9 cellular contexts compared by ENCODE assay signal in the genomic region with DNA sequence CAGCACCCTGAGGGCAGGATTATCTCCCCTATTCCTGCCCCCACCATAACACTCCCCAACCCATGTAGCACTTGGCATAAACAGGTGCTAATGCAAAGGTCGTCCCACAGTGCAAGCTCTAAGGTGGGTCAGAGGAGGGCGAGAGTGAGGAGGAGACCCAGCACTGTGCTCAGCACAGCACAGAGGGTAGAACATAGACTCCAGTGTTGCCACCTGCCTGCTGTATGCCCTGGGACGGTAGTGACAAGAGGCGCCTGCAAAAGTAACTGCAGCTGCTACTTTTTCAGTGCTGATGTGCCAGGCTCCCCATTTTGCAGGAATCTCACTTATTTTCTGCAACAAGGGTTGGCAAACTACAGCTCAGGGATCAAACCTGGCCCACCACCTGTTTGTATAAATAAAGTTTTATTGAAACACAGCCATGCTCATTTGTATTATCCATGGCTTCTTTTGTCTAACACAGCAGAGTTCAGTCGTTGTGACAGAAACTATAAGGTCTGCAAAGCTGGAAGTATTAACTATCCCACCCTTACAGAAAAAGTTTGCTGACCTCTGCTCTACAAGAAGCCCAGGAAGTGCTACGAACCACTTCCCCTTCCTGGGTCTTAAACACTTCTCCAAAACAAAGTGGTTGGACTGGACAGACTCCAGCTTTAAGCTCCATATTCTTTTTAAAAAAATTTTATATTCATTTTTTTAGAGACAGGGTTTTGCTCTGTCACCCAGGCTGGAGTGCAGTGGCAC. TPM values are rescaled to one million over a fixed set of nuclear protein-coding genes. Genes with fewer than 3 reads are reported as not detected.
DNase-seq lines count a peak whose midpoint lies in the region; ATAC-seq and TF ChIP-seq lines count a peak whose summit lies in the region.
"Had no signal": no experiment of that assay in that cellular context is flagged by ENCODE, and none has a peak within 500 bp of the region (broad histone marks: within the 10 kb centered on the region; RNA-seq: fewer than 3 reads in every experiment).

No MANE protein-coding gene starts in this region.

- no peak overlapping the region for H2AFZ ChIP-seq in IMR-90 (replicated peaks; ENCODE audit: low read length, poor library complexity)

- TF ChIP-seq RAD21 in IMR-90 (IDR thresholded peaks at IDR 0.05; ENCODE audit: low read length) = no peak

- POLR2A ChIA-PET in IMR-90 (lab: Charles Lee; ENCODE audit: unreplicated experiment) = no interaction called here
- POLR2A ChIA-PET in activated B cell treated with CpG ODN at 0.5 μM for 24 hours (lab: Charles Lee) = interaction anchor here (0.7 to 27.6 kb wide), 5 partner anchors 9 to 638 kb away, joined by 3 to 1194 read pairs (median 5); a partner anchor contains a TSS

- H3K14ac ChIP-seq in IMR-90 (replicated peaks; ENCODE audit: low read depth, low read length) = no peak overlapping the region

- 100% methylated on average over 4 of the region's 6 CpGs; no CpG with 5 or more reads in 1 of the 2 experiments for WGBS in IMR-90 (ENCODE audit: extremely low coverage in 2 of 2, insufficient read length in 1 of 2), 2 experiments

- in situ Hi-C loops in IMR-90 (cut with MboI; ENCODE audit: low sequenced_read_pairs) = no loop called here

- peak overlapping the region in 1 of 2 experiments; percentile 17; a peak in 1 of 4 replicates for H4K8ac ChIP-seq in IMR-90 (ENCODE audit: low read depth in 2 of 2, low read length in 2 of 2)

- CTCF ChIA-PET in IMR-90 (lab: Yijun Ruan, JAX) = interaction anchor here (0.9 kb wide), 1 partner anchor 27 kb away, joined by 3 read pairs; no protein-coding TSS in a partner anchor
- CTCF ChIA-PET in activated B cell treated with CpG ODN at 0.5 μM for 24 hours (lab: Charles Lee) = interaction anchor here (1.1 to 13.8 kb wide), 5 partner anchors 10 to 33 kb away, joined by 3 to 213 read pairs (median 6); no protein-coding TSS in a partner anchor

- TF ChIP-seq CTCF in IMR-90 (conservative IDR thresholded peaks at IDR 0.05; ENCODE audit: low read depth, low read length) (no peak), activated B cell treated with CpG ODN at 0.5 μM for 24 hours (IDR thresholded peaks at IDR 0.05) (no peak)

- H3K4me2 ChIP-seq in BLaER1 treated with 17β-estradiol and CSF1 and Interleukin-3, amounts not matched to agents 10 nM and 100 nM = peak overlapping the region; percentile 93 to 100 (median 98)
- no peak overlapping the region for H3K4me2 ChIP-seq in IMR-90 (ENCODE audit: low read depth, low read length)

- peak overlapping the region in 6 of 10 experiments; percentile 6 to 39 (median 14); a peak in 5 of 20 replicates for H3K4me3 ChIP-seq in BLaER1 treated with 17β-estradiol and CSF1 and Interleukin-3, amounts not matched to agents 10 nM and 100 nM
- no peak overlapping the region for H3K4me3 ChIP-seq in IMR-90 (ENCODE audit: insufficient read depth, low read depth, low read length)
- H3K4me3 ChIP-seq in muscle layer of colon (ENCODE audit: low read depth in 1 of 2, low read length in 2 of 2) = no peak overlapping the region

- H3K27me3 ChIP-seq in BLaER1 treated with 17β-estradiol and CSF1 and Interleukin-3, amounts not matched to agents 10 nM and 100 nM = no peaks in the 10 kb centered on the region
- no peaks in the 10 kb centered on the region for H3K27me3 ChIP-seq in IMR-90 (ENCODE audit: control insufficient read depth, insufficient read depth, low read length)
- no peaks in the 10 kb centered on the region for H3K27me3 ChIP-seq in muscle layer of colon (ENCODE audit: control insufficient read depth in 1 of 2, insufficient read depth in 2 of 2, low read length in 2 of 2)

- peaks cover 19 to 80% of the 10 kb centered on the region in 2 experiments for H3K79me1 ChIP-seq in IMR-90 (ENCODE audit: low read depth in 1 of 2, low read length in 2 of 2)

- H3K27ac Mint-ChIP-seq in activated B cell treated with CpG ODN at 0.5 μM for 24 hours = peak overlapping the region; percentile 90

- peak overlapping the region; percentile 44 for H3K4me3 Mint-ChIP-seq in activated B cell treated with CpG ODN at 0.5 μM for 24 hours

- no peak overlapping the region for H3K18ac ChIP-seq in IMR-90 (ENCODE audit: low read depth, low read length)

- H3K9me1 ChIP-seq in IMR-90 (ENCODE audit: insufficient read depth, low read length) = peaks cover 24% of the 10 kb centered on the region

- ATAC-seq in IMR-90 (ENCODE audit: low read depth) (no peak), activated B cell treated with CpG ODN at 0.5 μM for 24 hours (ENCODE audit: low read depth) (no peak), GM19351 (IDR thresholded peaks at IDR 0.05; ENCODE audit: unreplicated experiment) (no peak), GM18867 (IDR thresholded peaks at IDR 0.05; ENCODE audit: unreplicated experiment) (no peak)

- H3K9me3 ChIP-seq in BLaER1 treated with 17β-estradiol and CSF1 and Interleukin-3, amounts not matched to agents 10 nM and 100 nM (replicated peaks in 1 of 11) = peaks cover 0 to 4% (median 0%) of the 10 kb centered on the region in 11 experiments; a peak in 1 of 22 replicates
- H3K9me3 ChIP-seq in IMR-90 (ENCODE audit: control insufficient read depth, insufficient read depth, low read length) (no peaks in the 10 kb centered on the region), muscle layer of colon (ENCODE audit: low read length) (no peaks in the 10 kb centered on the region)

- peaks cover 94% of the 10 kb centered on the region for H3K4me1 Mint-ChIP-seq in activated B cell treated with CpG ODN at 0.5 μM for 24 hours

- no peak overlapping the region for H4K5ac ChIP-seq in IMR-90 (ENCODE audit: low read depth, low read length)

- H2BK5ac ChIP-seq in IMR-90 (ENCODE audit: low read depth, low read length, poor library complexity, severe bottlenecking) = no peak overlapping the region

- intact Hi-C loops in IMR-90 (cut with micrococcal nuclease) = no loop called here
- intact Hi-C loops in activated B cell treated with CpG ODN at 0.5 μM for 24 hours (cut with micrococcal nuclease) = no loop called here

- peak overlapping the region; percentile 55 to 98 (median 93); a peak in 21 of 22 replicates for H3K27ac ChIP-seq in BLaER1 treated with 17β-estradiol and CSF1 and Interleukin-3, amounts not matched to agents 10 nM and 100 nM
- H3K27ac ChIP-seq in IMR-90 (ENCODE audit: insufficient read depth, low read length) (no peak overlapping the region), muscle layer of colon (ENCODE audit: low read depth, low read length) (peak overlapping the region; percentile 94)

- no peak overlapping the region for H4K91ac ChIP-seq in IMR-90 (ENCODE audit: insufficient read depth, low read depth, low read length)

- peak overlapping the region; percentile 67; the same call in 1 of the 2 replicates for H2AK5ac ChIP-seq in IMR-90 (ENCODE audit: low read depth, low read length)

- H2AK9ac ChIP-seq in IMR-90 (replicated peaks; ENCODE audit: low read depth, low read length, poor library complexity) = no peak overlapping the region

- 0 out of 2 replicates have a peak overlapping the region, but pooled peaks have one; percentile 17 for H3K4ac ChIP-seq in IMR-90 (ENCODE audit: low read depth, low read length)

- H4K20me1 ChIP-seq in BLaER1 treated with 17β-estradiol and CSF1 and Interleukin-3, amounts not matched to agents 10 nM and 100 nM = peaks cover 0 to 55% (median 25%) of the 10 kb centered on the region in 11 experiments; a peak in 14 of 22 replicates
- H4K20me1 ChIP-seq in IMR-90 (ENCODE audit: insufficient read depth, low read length) = peaks cover 41% of the 10 kb centered on the region

- no TSS peak for BruUV-seq in IMR-90 (replicated peaks; lab: Mats Ljungman, UMichigan)

- H2BK20ac ChIP-seq in IMR-90 (ENCODE audit: low read depth, low read length) = no peak overlapping the region

- DNase-seq in IMR-90 (no peak), activated B cell treated with CpG ODN at 0.5 μM for 24 hours (no peak), NCI-H510A (lab: John Stamatoyannopoulos, UW) (no peak), OCI-M2 (lab: John Stamatoyannopoulos, UW; ENCODE audit: unreplicated experiment) (no peak)

- H2BK120ac ChIP-seq in IMR-90 (ENCODE audit: low read depth, low read length) = no peak overlapping the region

- TF ChIP-seq POLR2A in IMR-90 (IDR thresholded peaks at IDR 0.05; ENCODE audit: low read depth, low read length) = no peak; the same call in 1 of the 2 replicates

- no peaks in the 10 kb centered on the region for H3K9me3 Mint-ChIP-seq in activated B cell treated with CpG ODN at 0.5 μM for 24 hours

- no peaks in the 10 kb centered on the region for H3K27me3 Mint-ChIP-seq in activated B cell treated with CpG ODN at 0.5 μM for 24 hours

- H3K23ac ChIP-seq in IMR-90 (ENCODE audit: low read depth, low read length) = no peak overlapping the region

- no peak overlapping the region for H3K56ac ChIP-seq in IMR-90 (ENCODE audit: extremely low read depth, insufficient read depth, low read length)

- dilution Hi-C loops in IMR-90 (cut with HindIII; ENCODE audit: low sequenced_read_pairs, unreplicated experiment) = no loop called here

- H3K36me3 Mint-ChIP-seq in activated B cell treated with CpG ODN at 0.5 μM for 24 hours (ENCODE audit: low read depth) = peaks cover 48% of the 10 kb centered on the region

- peaks cover 7 to 36% (median 14%) of the 10 kb centered on the region in 11 experiments; a peak in 19 of 22 replicates for H3K36me3 ChIP-seq in BLaER1 treated with 17β-estradiol and CSF1 and Interleukin-3, amounts not matched to agents 10 nM and 100 nM
- H3K36me3 ChIP-seq in IMR-90 (ENCODE audit: control insufficient read depth, insufficient read depth, low read length) (peaks cover 27% of the 10 kb centered on the region), muscle layer of colon (ENCODE audit: insufficient read depth, low read length) (peaks cover 18% of the 10 kb centered on the region)

- peaks cover 98 to 100% (median 100%) of the 10 kb centered on the region in 10 experiments for H3K4me1 ChIP-seq in BLaER1 treated with 17β-estradiol and CSF1 and Interleukin-3, amounts not matched to agents 10 nM and 100 nM
- H3K4me1 ChIP-seq in IMR-90 (ENCODE audit: control insufficient read depth, insufficient read depth, low read length) = peaks cover 36% of the 10 kb centered on the region
- H3K4me1 ChIP-seq in muscle layer of colon (ENCODE audit: insufficient read depth, low read length) = peaks cover 67% of the 10 kb centered on the region

- H2BK15ac ChIP-seq in IMR-90 (ENCODE audit: low read depth, low read length) = no peak overlapping the region

- H3K9ac ChIP-seq in BLaER1 treated with 17β-estradiol and CSF1 and Interleukin-3, amounts not matched to agents 10 nM and 100 nM = peak overlapping the region; percentile 32 to 86 (median 71); a peak in 16 of 22 replicates
- no peak overlapping the region for H3K9ac ChIP-seq in IMR-90 (ENCODE audit: low read depth, low read length)
- no peak overlapping the region for H3K9ac ChIP-seq in muscle layer of colon (ENCODE audit: low read length)

RNA-seq across cellular contexts. Expression of a gene that starts 16.9 kb away (rescaled TPM):
- total RNA-seq in IMR-90 (2012; rRNA removed) = under 0.01 TPM in 2 replicates
- 0.10 and 0.12 TPM in 2 replicates for polyA plus RNA-seq in IMR-90 (2012; rRNA removed)
- 0.04 and 0.12 TPM in 2 replicates for polyA plus RNA-seq in IMR-90 (2012; cell fraction: cytosol; rRNA removed)
- polyA plus RNA-seq in IMR-90 (2012; cell fraction: nucleus; rRNA removed; ENCODE audit: low replicate concordance) = 0.50 and 0.59 TPM in 2 replicates
- total RNA-seq in activated B cell treated with CpG ODN at 0.5 μM for 24 hours = 2.2 and 3.7 TPM in 2 replicates
- total RNA-seq: RPMI7951 had no signal

RNA-seq across cellular contexts. Expression of a gene that starts 17.0 kb away (rescaled TPM):
- 107 and 125 TPM in 2 replicates for total RNA-seq in IMR-90 (2012; rRNA removed)
- polyA plus RNA-seq in IMR-90 (2012; rRNA removed) = 209 and 216 TPM in 2 replicates
- 259 and 358 TPM in 2 replicates for polyA plus RNA-seq in IMR-90 (2012; cell fraction: cytosol; rRNA removed)
- polyA plus RNA-seq in IMR-90 (2012; cell fraction: nucleus; rRNA removed; ENCODE audit: low replicate concordance) = 267 and 410 TPM in 2 replicates
- total RNA-seq in activated B cell treated with CpG ODN at 0.5 μM for 24 hours = 357 and 360 TPM in 2 replicates

RNA-seq across cellular contexts. Expression of a gene that starts 51.0 kb away (rescaled TPM):
- total RNA-seq in IMR-90 (2012; rRNA removed) (8.8 and 9.4 TPM in 2 replicates), activated B cell treated with CpG ODN at 0.5 μM for 24 hours (35.1 and 44.6 TPM in 2 replicates)
- polyA plus RNA-seq in IMR-90 (2012; rRNA removed) = 35.7 and 44.7 TPM in 2 replicates
- polyA plus RNA-seq in IMR-90 (2012; cell fraction: cytosol; rRNA removed) = 18.9 and 33.6 TPM in 2 replicates
- 65.7 and 129 TPM in 2 replicates for polyA plus RNA-seq in IMR-90 (2012; cell fraction: nucleus; rRNA removed; ENCODE audit: low replicate concordance)

RNA-seq across cellular contexts. Expression of a gene that starts 55.6 kb away (rescaled TPM):
- total RNA-seq in IMR-90 (2012; rRNA removed) = 3.2 and 3.6 TPM in 2 replicates
- 10.5 and 12.7 TPM in 2 replicates for polyA plus RNA-seq in IMR-90 (2012; rRNA removed)
- polyA plus RNA-seq in IMR-90 (2012; cell fraction: cytosol; rRNA removed) = 6.8 and 14.5 TPM in 2 replicates
- polyA plus RNA-seq in IMR-90 (2012; cell fraction: nucleus; rRNA removed; ENCODE audit: low replicate concordance) = 27.8 and 85.6 TPM in 2 replicates
- total RNA-seq in activated B cell treated with CpG ODN at 0.5 μM for 24 hours = 31.2 and 35.0 TPM in 2 replicates

RNA-seq across cellular contexts. Expression of a gene that starts 58.4 kb away (rescaled TPM):
- total RNA-seq in IMR-90 (2012; rRNA removed) (9.2 and 11.7 TPM in 2 replicates), activated B cell treated with CpG ODN at 0.5 μM for 24 hours (69.1 and 73.6 TPM in 2 replicates)
- 16.6 and 22.2 TPM in 2 replicates for polyA plus RNA-seq in IMR-90 (2012; rRNA removed)
- polyA plus RNA-seq in IMR-90 (2012; cell fraction: cytosol; rRNA removed) = 18.8 and 24.1 TPM in 2 replicates
- polyA plus RNA-seq in IMR-90 (2012; cell fraction: nucleus; rRNA removed; ENCODE audit: low replicate concordance) = 41.7 and 95.5 TPM in 2 replicates

Comparison
In these comparisons a context has a peak if more than half of its experiments do, and no peak if none do; other contexts are left out.
1. H3K4me3 ChIP-seq: peak in BLaER1 treated with 17β-estradiol and CSF1 and Interleukin-3, amounts not matched to agents 10 nM and 100 nM (6 of 10); none in IMR-90 (single experiment) and muscle layer of colon (0 of 2).
2. H3K9ac ChIP-seq: peak in BLaER1 treated with 17β-estradiol and CSF1 and Interleukin-3, amounts not matched to agents 10 nM and 100 nM (11 of 11); none in IMR-90 (single experiment) and muscle layer of colon (single experiment).